Comparison of ENCODE assay signal across 15 cellular contexts in the genomic region with DNA sequence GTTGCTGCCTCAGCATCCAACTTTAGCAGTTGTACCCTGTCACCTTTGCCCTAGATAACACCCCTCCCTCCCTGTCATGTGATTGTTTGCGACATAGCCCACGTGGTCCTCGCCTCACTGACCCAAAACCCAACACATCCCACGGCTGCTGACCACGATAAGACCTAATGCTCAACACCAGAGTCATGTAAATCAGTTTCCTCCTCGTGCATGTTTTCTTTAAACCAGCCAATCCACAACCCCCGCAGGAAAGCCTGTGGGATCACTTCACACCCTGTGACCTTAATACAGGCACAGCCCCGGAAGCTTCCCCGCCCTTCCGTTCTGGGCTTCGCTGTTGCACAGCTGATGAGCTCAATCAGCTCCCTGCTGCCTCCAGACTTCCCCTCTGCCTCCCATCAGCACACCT. TPM values are rescaled to one million over a fixed set of nuclear protein-coding genes. Genes with fewer than 3 reads are reported as not detected.
DNase-seq lines count a peak whose midpoint lies in the region; ATAC-seq lines count a peak whose summit lies in the region.
"Not testable (repeated sequence)": the region's sequence is repeated elsewhere in the genome, so short reads cannot be mapped to it uniquely, and the experiment has no call there.
"Had no signal": no experiment of that assay in that cellular context is flagged by ENCODE, and none has a peak within 500 bp of the region (broad histone marks: within the 10 kb centered on the region; RNA-seq: fewer than 3 reads in every experiment).

No MANE protein-coding gene starts in this region.

- H3K36me3 ChIP-seq in naive thymus-derived CD4-positive, alpha-beta T cell (ENCODE audit: control insufficient read depth in 2 of 3, insufficient read depth in 3 of 3, low read length in 3 of 3); aorta (ENCODE audit: control insufficient read depth in 1 of 2, insufficient read depth in 2 of 2, low read length in 1 of 2): not testable (repeated sequence)

- H3K9me3 ChIP-seq in naive thymus-derived CD4-positive, alpha-beta T cell (ENCODE audit: control insufficient read depth in 2 of 3, low read length in 3 of 3); aorta (ENCODE audit: control insufficient read depth, low read length): not testable (repeated sequence)

- H3K4me1 Mint-ChIP-seq in activated T-cell treated with anti-CD3 and anti-CD28 coated beads, Interleukin-2, amount 50 U/mL, for 4 hours (ENCODE audit: low read depth); naive thymus-derived CD4-positive, alpha-beta T cell: not testable (repeated sequence)

- H3K4me1 ChIP-seq in naive thymus-derived CD4-positive, alpha-beta T cell (ENCODE audit: control insufficient read depth in 2 of 2, insufficient read depth in 2 of 2, low read length in 2 of 2); aorta (ENCODE audit: control insufficient read depth in 1 of 2, insufficient read depth in 2 of 2, low read length in 2 of 2): not testable (repeated sequence)

- H3K27me3 ChIP-seq in naive thymus-derived CD4-positive, alpha-beta T cell (ENCODE audit: control insufficient read depth in 2 of 2, insufficient read depth in 2 of 2, low read length in 2 of 2); aorta (ENCODE audit: control insufficient read depth in 1 of 2, insufficient read depth in 2 of 2, low read length in 1 of 2): not testable (repeated sequence)

- H3K27me3 Mint-ChIP-seq in activated T-cell treated with anti-CD3 and anti-CD28 coated beads, Interleukin-2, amount 50 U/mL, for 4 hours (ENCODE audit: low read depth); naive thymus-derived CD4-positive, alpha-beta T cell: not testable (repeated sequence)

- H3K36me3 Mint-ChIP-seq in activated T-cell treated with anti-CD3 and anti-CD28 coated beads, Interleukin-2, amount 50 U/mL, for 4 hours (ENCODE audit: insufficient read depth); naive thymus-derived CD4-positive, alpha-beta T cell: not testable (repeated sequence)

- not testable (repeated sequence) for H3K4me3 Mint-ChIP-seq in activated T-cell treated with anti-CD3 and anti-CD28 coated beads, Interleukin-2, amount 50 U/mL, for 4 hours; naive thymus-derived CD4-positive, alpha-beta T cell

- H3K4me3 ChIP-seq in naive thymus-derived CD4-positive, alpha-beta T cell (ENCODE audit: low read length); aorta (ENCODE audit: low read length in 2 of 2): not testable (repeated sequence)

- not testable (repeated sequence) for DNase-seq in activated T-cell treated with anti-CD3 and anti-CD28 coated beads, Interleukin-2, amount 50 U/mL, for 4 hours; Right ventricle myocardium superior; naive thymus-derived CD4-positive, alpha-beta T cell; aorta

- intact Hi-C loops in Right ventricle myocardium superior (cut with DNase I); naive thymus-derived CD4-positive, alpha-beta T cell (cut with micrococcal nuclease); aorta (cut with DNase I): not testable (repeated sequence)

- not testable (repeated sequence) for H3K27ac ChIP-seq in naive thymus-derived CD4-positive, alpha-beta T cell (ENCODE audit: low read depth, low read length); aorta (ENCODE audit: low read depth in 1 of 2, low read length in 2 of 2)

- POLR2A ChIA-PET in naive thymus-derived CD4-positive, alpha-beta T cell (lab: Charles Lee): not testable (repeated sequence)

- CTCF ChIA-PET in naive thymus-derived CD4-positive, alpha-beta T cell (lab: Charles Lee): not testable (repeated sequence)

- no CpG with 5 or more reads among the region's 11 CpGs for WGBS in aorta, 2 donors

- peak; percentile 72 for ATAC-seq in GM18909 (IDR thresholded peaks at IDR 0.05; ENCODE audit: poor library complexity, unreplicated experiment)
- ATAC-seq in GM21576 (IDR thresholded peaks at IDR 0.05; ENCODE audit: unreplicated experiment): peak; percentile 95
- peak; percentile 70 for ATAC-seq in HG03066 (IDR thresholded peaks at IDR 0.05; ENCODE audit: low read depth, unreplicated experiment)
- peak; percentile 43 for ATAC-seq in HG03521 (IDR thresholded peaks at IDR 0.05; ENCODE audit: unreplicated experiment)
- ATAC-seq in activated T-cell treated with anti-CD3 and anti-CD28 coated beads, Interleukin-2, amount 50 U/mL, for 4 hours: peak; percentile 97 to 99
- peak; percentile 85 for ATAC-seq in Right ventricle myocardium superior (ENCODE audit: poor library complexity)
- ATAC-seq in naive thymus-derived CD4-positive, alpha-beta T cell: peak; percentile 96
- ATAC-seq in aorta (ENCODE audit: low FRiP score): peak; percentile 63

- not testable (repeated sequence) for H3K9me3 Mint-ChIP-seq in activated T-cell treated with anti-CD3 and anti-CD28 coated beads, Interleukin-2, amount 50 U/mL, for 4 hours; naive thymus-derived CD4-positive, alpha-beta T cell

- not testable (repeated sequence) for H3K27ac Mint-ChIP-seq in naive thymus-derived CD4-positive, alpha-beta T cell

RNA-seq across cellular contexts. Expression of a gene that starts 9.9 kb away (rescaled TPM):
- not detected for total RNA-seq in activated T-cell treated with anti-CD3 and anti-CD28 coated beads, Interleukin-2, amount 50 U/mL, for 4 hours
- total RNA-seq in Right ventricle myocardium superior (not detected), aorta (not detected)
- total RNA-seq in naive thymus-derived CD4-positive, alpha-beta T cell: not detected
- polyA plus RNA-seq in naive thymus-derived CD4-positive, alpha-beta T cell: not detected
- not detected for polyA plus RNA-seq in aorta
- total RNA-seq: activated CD8-positive, alpha-beta memory T cell treated with anti-CD3 and anti-CD28 coated beads for 36 hours; activated T-helper 1 cell treated with anti-CD3 and anti-CD28 coated beads, Interleukin-12 subunit alpha, Interleukin-12 subunit beta, Interleukin-2, Interleukin-4 antibody, amounts not matched to agents 30 ng/mL and 10 ng/mL and 1 ng/mL, durations not matched to agents 14 hours and 24 hours and 36 hours; CD8-positive, alpha-beta memory T cell; esophagus muscularis mucosa; mesothelial cell of epicardium; progenitor cell of endocrine pancreas; tibial nerve had no signal
- polyA plus RNA-seq: CD8-positive, alpha-beta memory T cell had no signal

RNA-seq across cellular contexts. Expression of a gene that starts 28.5 kb away (rescaled TPM):
- not detected for total RNA-seq in activated T-cell treated with anti-CD3 and anti-CD28 coated beads, Interleukin-2, amount 50 U/mL, for 4 hours
- total RNA-seq in Right ventricle myocardium superior: not detected
- total RNA-seq in naive thymus-derived CD4-positive, alpha-beta T cell: not detected
- not detected for polyA plus RNA-seq in naive thymus-derived CD4-positive, alpha-beta T cell
- not detected for total RNA-seq in aorta
- not detected for polyA plus RNA-seq in aorta
- total RNA-seq: activated CD8-positive, alpha-beta memory T cell treated with anti-CD3 and anti-CD28 coated beads for 36 hours; activated T-helper 1 cell treated with anti-CD3 and anti-CD28 coated beads, Interleukin-12 subunit alpha, Interleukin-12 subunit beta, Interleukin-2, Interleukin-4 antibody, amounts not matched to agents 30 ng/mL and 10 ng/mL and 1 ng/mL, durations not matched to agents 14 hours and 24 hours and 36 hours; CD8-positive, alpha-beta memory T cell; esophagus muscularis mucosa; mesothelial cell of epicardium; progenitor cell of endocrine pancreas; tibial nerve had no signal
- polyA plus RNA-seq: CD8-positive, alpha-beta memory T cell had no signal

RNA-seq across cellular contexts. Expression of a gene that starts 47.0 kb away (rescaled TPM):
- not detected for total RNA-seq in activated T-cell treated with anti-CD3 and anti-CD28 coated beads, Interleukin-2, amount 50 U/mL, for 4 hours
- total RNA-seq in Right ventricle myocardium superior (not detected), aorta (not detected)
- total RNA-seq in naive thymus-derived CD4-positive, alpha-beta T cell: not detected
- not detected for polyA plus RNA-seq in naive thymus-derived CD4-positive, alpha-beta T cell
- not detected for polyA plus RNA-seq in aorta
- total RNA-seq: activated CD8-positive, alpha-beta memory T cell treated with anti-CD3 and anti-CD28 coated beads for 36 hours; activated T-helper 1 cell treated with anti-CD3 and anti-CD28 coated beads, Interleukin-12 subunit alpha, Interleukin-12 subunit beta, Interleukin-2, Interleukin-4 antibody, amounts not matched to agents 30 ng/mL and 10 ng/mL and 1 ng/mL, durations not matched to agents 14 hours and 24 hours and 36 hours; CD8-positive, alpha-beta memory T cell; esophagus muscularis mucosa; mesothelial cell of epicardium; progenitor cell of endocrine pancreas; tibial nerve had no signal
- polyA plus RNA-seq: CD8-positive, alpha-beta memory T cell had no signal

Comparison
In these comparisons a context has a peak if more than half of its experiments do, and no peak if none do; other contexts are left out.
1. ATAC-seq: peak in every context shown above with its lines; median percentile 98 in activated T-cell treated with anti-CD3 and anti-CD28 coated beads, Interleukin-2, amount 50 U/mL, for 4 hours; 96 in naive thymus-derived CD4-positive, alpha-beta T cell; 95 in GM21576; 85 in Right ventricle myocardium superior; 72 in GM18909; 70 in HG03066; 63 in aorta; 43 in HG03521.